In genomic region chr1:41014871-41015270, GRCh38 we compare ENCODE assay signal across 1 cellular context.
TF ChIP-seq lines count a peak whose summit lies in the region.

No MANE protein-coding gene starts in this region.

TF ChIP-seq in K562, 482 proteins besides CTCF, POLR2A, EP300 and RAD21:
- TF ChIP-seq ZNF518B (CRISPR knock-in tag; IDR thresholded peaks at IDR 0.05) (no peak), ZC3H11A (IDR thresholded peaks at IDR 0.05; ENCODE audit: low read depth, low read length) (no peak), DPF2 (IDR thresholded peaks at IDR 0.05) (no peak), ZSCAN29 (IDR thresholded peaks at IDR 0.05) (no peak), ZNF717 (CRISPR knock-in tag; IDR thresholded peaks at IDR 0.05) (no peak), ZBTB17 (CRISPR knock-in tag; IDR thresholded peaks at IDR 0.05) (no peak), PTRF (tag; IDR thresholded peaks at IDR 0.05) (no peak), EGR1 (conservative IDR thresholded peaks at IDR 0.05) (no peak), FOXK1 (CRISPR knock-in tag; IDR thresholded peaks at IDR 0.05; ENCODE audit: borderline replicate concordance) (no peak), CCAR2 (IDR thresholded peaks at IDR 0.05; ENCODE audit: low read depth, low read length) (no peak), ZBTB49 (CRISPR knock-in tag; IDR thresholded peaks at IDR 0.05; ENCODE audit: borderline replicate concordance) (no peak), ZNF316 (IDR thresholded peaks at IDR 0.05) (no peak), SAFB2 (IDR thresholded peaks at IDR 0.05; ENCODE audit: borderline replicate concordance, low read depth, low read length, severe bottlenecking) (no peak), ZNF830 (CRISPR knock-in tag; IDR thresholded peaks at IDR 0.05) (no peak)
